ENCODE assay signal across 8 cellular contexts in genomic region chr3:187016639-187017345, GRCh38.
DNase-seq lines count a peak whose midpoint lies in the region; ATAC-seq and TF ChIP-seq lines count a peak whose summit lies in the region.

No MANE protein-coding gene starts in this region.

- BruUV-seq in PC-3 (replicated peaks; lab: Mats Ljungman, UMichigan): no TSS peak

- H3K27me3 Mint-ChIP-seq in CD8-positive, alpha-beta memory T cell: no peaks in the 10 kb centered on the region

- no peaks in the 10 kb centered on the region for H3K36me3 ChIP-seq in CD8-positive, alpha-beta memory T cell (ENCODE audit: insufficient read depth, low read length)
- no peaks in the 10 kb centered on the region for H3K36me3 ChIP-seq in PC-3 (ENCODE audit: low read depth, low read length)

- intact Hi-C loops in PC-3 (cut with micrococcal nuclease): no loop called here

- H3K27ac ChIP-seq in CD8-positive, alpha-beta memory T cell (ENCODE audit: low read depth, low read length): no peak overlapping the region
- no peak overlapping the region for H3K27ac ChIP-seq in PC-3 (ENCODE audit: low read length)

- peaks cover 66 to 88% (median 88%) of the 10 kb centered on the region in 3 donors for H3K4me1 Mint-ChIP-seq in CD8-positive, alpha-beta memory T cell

- ATAC-seq in GM21737 (IDR thresholded peaks at IDR 0.05; ENCODE audit: unreplicated experiment): peak; percentile 29
- ATAC-seq in PC-3: no peak
- no peak for ATAC-seq in HG03280 (IDR thresholded peaks at IDR 0.05; ENCODE audit: unreplicated experiment)

- H3K9me2 ChIP-seq in PC-3 (replicated peaks; ENCODE audit: low read length): no peaks in the 10 kb centered on the region

- peak overlapping the region in 2 of 7 donors; percentile 33 to 64 for H3K4me3 Mint-ChIP-seq in CD8-positive, alpha-beta memory T cell

- no peaks in the 10 kb centered on the region for H3K9me3 Mint-ChIP-seq in CD8-positive, alpha-beta memory T cell

- peak overlapping the region in 7 of 8 donors; percentile 66 to 94 (median 84) for H3K27ac Mint-ChIP-seq in CD8-positive, alpha-beta memory T cell

- POLR2A ChIA-PET in CD8-positive, alpha-beta memory T cell (lab: Charles Lee): no interaction called here
- POLR2A ChIA-PET in PC-3 (lab: Charles Lee; ENCODE audit: unreplicated experiment): no interaction called here

- CTCF ChIA-PET in CD8-positive, alpha-beta memory T cell (lab: Charles Lee): interaction anchor here (1.0 to 1.2 kb wide), 2 partner anchors 9 to 168 kb away, joined by 3 read pairs; no protein-coding TSS in a partner anchor
- CTCF ChIA-PET in PC-3 (lab: Charles Lee): no interaction called here

- H3K4me2 ChIP-seq in PC-3 (ENCODE audit: low read length): no peak overlapping the region

- no peak for TF ChIP-seq CTCF in PC-3 (conservative IDR thresholded peaks at IDR 0.05; ENCODE audit: low read depth, low read length)

- no peak overlapping the region for H3K4me3 ChIP-seq in CD8-positive, alpha-beta memory T cell (ENCODE audit: low read length)
- no peak overlapping the region for H3K4me3 ChIP-seq in PC-3 (ENCODE audit: low read length)

- no peak overlapping the region for H2AFZ ChIP-seq in PC-3 (ENCODE audit: low read length)

- H3K27me3 ChIP-seq in CD8-positive, alpha-beta memory T cell (ENCODE audit: insufficient read depth, low read length, poor library complexity, severe bottlenecking): no peaks in the 10 kb centered on the region
- H3K27me3 ChIP-seq in PC-3 (ENCODE audit: low read length): no peaks in the 10 kb centered on the region

- no peaks in the 10 kb centered on the region for H3K79me2 ChIP-seq in PC-3 (ENCODE audit: low read length)

- H3K36me3 Mint-ChIP-seq in CD8-positive, alpha-beta memory T cell: peaks cover 6 to 69% (median 7%) of the 10 kb centered on the region in 3 donors

- peaks cover 58% of the 10 kb centered on the region for H3K4me1 ChIP-seq in CD8-positive, alpha-beta memory T cell (ENCODE audit: insufficient read depth, low read length)
- H3K4me1 ChIP-seq in PC-3 (ENCODE audit: insufficient read depth, low read length): peaks cover 14% of the 10 kb centered on the region

- H4K20me1 ChIP-seq in PC-3 (ENCODE audit: low read length): no peaks in the 10 kb centered on the region

- no peaks in the 10 kb centered on the region for H3F3A ChIP-seq in PC-3 (ENCODE audit: low read length, unreplicated experiment)

- no peak for DNase-seq in CD8-positive, alpha-beta memory T cell
- peak; percentile 9 for DNase-seq in PC-3
- peak; percentile 72 for DNase-seq in iris pigment epithelial cell (ENCODE audit: low read depth)
- DNase-seq in NCI-H128 (lab: John Stamatoyannopoulos, UW; ENCODE audit: unreplicated experiment): no peak
- no peak for DNase-seq in T-helper 2 cell
- no peak for DNase-seq in DMS 273 treated with DMSO at 0.1 percent for 48 hours (lab: John Stamatoyannopoulos, UW)

- no peaks in the 10 kb centered on the region for H3K9me3 ChIP-seq in CD8-positive, alpha-beta memory T cell (ENCODE audit: low read length)
- H3K9me3 ChIP-seq in PC-3 (ENCODE audit: low read length): no peaks in the 10 kb centered on the region

- no peak overlapping the region for H3K9ac ChIP-seq in PC-3 (ENCODE audit: low read length)

Comparison
In these comparisons a context has a peak if more than half of its experiments do, and no peak if none do; other contexts are left out.
1. DNase-seq: peak in PC-3 (single experiment) and iris pigment epithelial cell (single experiment); none in CD8-positive, alpha-beta memory T cell (0 of 5), NCI-H128 (single experiment), T-helper 2 cell (0 of 5) and DMS 273 treated with DMSO at 0.1 percent for 48 hours (single experiment).